In the genomic region with DNA sequence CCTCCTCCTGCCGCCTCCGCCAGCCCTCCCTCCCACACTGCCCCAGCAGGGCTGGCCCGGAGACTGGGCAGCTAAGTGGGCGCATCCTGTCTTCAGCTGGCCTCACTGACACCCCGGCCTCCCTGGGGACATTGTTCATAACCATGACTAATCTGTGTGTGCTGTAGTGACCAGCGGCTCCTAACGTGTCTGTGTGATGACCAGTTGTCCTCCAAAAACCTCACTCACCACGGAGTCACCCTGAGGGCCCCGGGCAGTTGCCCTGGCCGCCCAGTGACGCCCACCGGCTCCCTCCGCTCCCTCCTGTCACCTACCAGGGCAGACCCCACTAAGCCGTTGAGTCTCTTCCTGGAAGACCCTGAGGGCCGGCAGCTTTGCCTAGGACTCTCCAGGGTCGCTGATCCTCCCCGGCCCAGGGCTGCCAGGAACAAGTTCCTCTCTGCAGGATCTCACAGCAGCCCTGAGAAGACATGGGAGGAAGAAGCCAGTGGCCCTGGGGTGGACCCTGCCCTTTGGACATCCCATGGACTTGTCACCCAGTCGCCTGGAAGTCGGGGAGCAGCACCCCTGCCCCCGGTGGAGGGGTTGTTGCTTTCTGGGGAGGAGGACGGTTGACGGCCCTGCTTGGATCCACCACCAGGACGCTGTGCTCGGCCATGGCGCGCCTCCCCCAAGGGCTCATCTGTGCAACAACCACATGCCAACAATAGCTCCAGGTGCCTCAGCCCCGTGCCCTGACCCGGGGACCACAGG, we compare ENCODE assay signal across 1 cellular context.
TF ChIP-seq lines count a peak whose summit lies in the region.

No MANE protein-coding gene starts in this region.

TF ChIP-seq in IMR-90, 13 proteins besides CTCF, POLR2A, EP300 and RAD21 (continued from another document):
- no peak for TF ChIP-seq RCOR1 (IDR thresholded peaks at IDR 0.05; ENCODE audit: insufficient replicate concordance, low read length)
- TF ChIP-seq, protein P1, sequence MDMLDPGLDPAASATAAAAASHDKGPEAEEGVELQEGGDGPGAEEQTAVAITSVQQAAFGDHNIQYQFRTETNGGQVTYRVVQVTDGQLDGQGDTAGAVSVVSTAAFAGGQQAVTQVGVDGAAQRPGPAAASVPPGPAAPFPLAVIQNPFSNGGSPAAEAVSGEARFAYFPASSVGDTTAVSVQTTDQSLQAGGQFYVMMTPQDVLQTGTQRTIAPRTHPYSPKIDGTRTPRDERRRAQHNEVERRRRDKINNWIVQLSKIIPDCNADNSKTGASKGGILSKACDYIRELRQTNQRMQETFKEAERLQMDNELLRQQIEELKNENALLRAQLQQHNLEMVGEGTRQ (IDR thresholded peaks at IDR 0.05; ENCODE audit: low read depth, low read length) = no peak
